In the genomic region with DNA sequence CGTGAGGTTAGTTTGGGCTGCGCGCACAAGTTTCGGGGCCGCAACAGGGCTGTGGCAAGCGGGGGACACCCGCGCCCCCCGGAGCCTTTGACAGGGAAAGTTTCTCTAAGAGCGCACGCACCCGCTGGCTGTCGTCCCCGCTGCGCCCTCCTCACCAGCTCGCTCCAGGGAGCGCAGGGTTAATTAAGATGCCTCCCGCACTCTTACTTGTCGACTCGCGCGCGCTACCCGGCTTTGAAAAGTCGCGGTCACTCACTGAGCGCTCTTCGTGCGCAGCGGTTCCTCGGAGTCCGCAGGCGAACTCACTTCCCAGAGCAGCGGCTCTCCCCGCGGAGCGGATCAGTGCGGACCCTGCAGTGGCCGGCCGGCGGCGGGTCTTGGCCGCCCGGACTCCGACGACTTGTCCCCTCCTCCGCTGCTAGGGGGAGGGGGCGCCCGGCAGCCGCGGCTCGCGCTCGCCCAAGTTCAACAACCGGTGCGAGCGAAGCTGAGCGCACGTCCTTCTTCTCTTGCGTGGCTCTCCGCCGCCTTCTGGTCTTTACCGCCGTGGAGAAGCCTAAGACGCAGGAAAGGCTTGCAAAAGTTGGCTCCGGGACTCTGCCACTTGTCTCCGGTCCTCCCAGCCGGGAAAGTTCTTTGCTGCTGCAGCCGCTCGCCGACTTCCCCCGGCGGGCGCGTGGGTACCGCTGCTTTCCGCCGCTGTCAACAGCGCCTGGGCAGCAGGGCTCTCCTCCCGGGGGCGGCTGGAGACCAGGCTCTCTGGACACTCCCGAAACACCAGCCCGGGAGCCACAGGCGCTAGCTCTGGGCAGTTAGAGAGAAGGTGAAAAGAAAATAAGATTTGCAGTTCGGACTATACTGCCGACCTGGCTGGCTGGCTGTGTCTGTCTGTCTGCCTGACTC, we compare ENCODE assay signal across 1 cellular context.
TF ChIP-seq lines count a peak whose summit lies in the region.

No MANE protein-coding gene starts in this region.

TF ChIP-seq in HEK293, 187 proteins besides CTCF, POLR2A, EP300 and RAD21 (continued from another document):
- TF ChIP-seq, protein P1, sequence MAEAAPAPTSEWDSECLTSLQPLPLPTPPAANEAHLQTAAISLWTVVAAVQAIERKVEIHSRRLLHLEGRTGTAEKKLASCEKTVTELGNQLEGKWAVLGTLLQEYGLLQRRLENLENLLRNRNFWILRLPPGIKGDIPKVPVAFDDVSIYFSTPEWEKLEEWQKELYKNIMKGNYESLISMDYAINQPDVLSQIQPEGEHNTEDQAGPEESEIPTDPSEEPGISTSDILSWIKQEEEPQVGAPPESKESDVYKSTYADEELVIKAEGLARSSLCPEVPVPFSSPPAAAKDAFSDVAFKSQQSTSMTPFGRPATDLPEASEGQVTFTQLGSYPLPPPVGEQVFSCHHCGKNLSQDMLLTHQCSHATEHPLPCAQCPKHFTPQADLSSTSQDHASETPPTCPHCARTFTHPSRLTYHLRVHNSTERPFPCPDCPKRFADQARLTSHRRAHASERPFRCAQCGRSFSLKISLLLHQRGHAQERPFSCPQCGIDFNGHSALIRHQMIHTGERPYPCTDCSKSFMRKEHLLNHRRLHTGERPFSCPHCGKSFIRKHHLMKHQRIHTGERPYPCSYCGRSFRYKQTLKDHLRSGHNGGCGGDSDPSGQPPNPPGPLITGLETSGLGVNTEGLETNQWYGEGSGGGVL (tag by site-specific recombination; IDR thresholded peaks at IDR 0.05): no peak
- TF ChIP-seq ZNF626 (tag by site-specific recombination; IDR thresholded peaks at IDR 0.05) (no peak), ZSCAN23 (tag by site-specific recombination; IDR thresholded peaks at IDR 0.05) (no peak), ZBTB8A (tag by site-specific recombination; IDR thresholded peaks at IDR 0.05) (no peak), ZNF211 (tag by site-specific recombination; IDR thresholded peaks at IDR 0.05; ENCODE audit: low read depth) (no peak), ZNF792 (tag by site-specific recombination; IDR thresholded peaks at IDR 0.05) (no peak), EGR2 (tag by site-specific recombination; IDR thresholded peaks at IDR 0.05; ENCODE audit: low read depth) (peak; percentile 5; the same call in 1 of the 2 replicates), ZNF223 (tag by site-specific recombination; IDR thresholded peaks at IDR 0.05) (no peak), ZNF768 (tag by site-specific recombination; IDR thresholded peaks at IDR 0.05) (peak; percentile 49; the same call in 1 of the 2 replicates), ZNF266 (tag by site-specific recombination; IDR thresholded peaks at IDR 0.05; ENCODE audit: low read depth) (no peak)
- TF ChIP-seq, protein P2, sequence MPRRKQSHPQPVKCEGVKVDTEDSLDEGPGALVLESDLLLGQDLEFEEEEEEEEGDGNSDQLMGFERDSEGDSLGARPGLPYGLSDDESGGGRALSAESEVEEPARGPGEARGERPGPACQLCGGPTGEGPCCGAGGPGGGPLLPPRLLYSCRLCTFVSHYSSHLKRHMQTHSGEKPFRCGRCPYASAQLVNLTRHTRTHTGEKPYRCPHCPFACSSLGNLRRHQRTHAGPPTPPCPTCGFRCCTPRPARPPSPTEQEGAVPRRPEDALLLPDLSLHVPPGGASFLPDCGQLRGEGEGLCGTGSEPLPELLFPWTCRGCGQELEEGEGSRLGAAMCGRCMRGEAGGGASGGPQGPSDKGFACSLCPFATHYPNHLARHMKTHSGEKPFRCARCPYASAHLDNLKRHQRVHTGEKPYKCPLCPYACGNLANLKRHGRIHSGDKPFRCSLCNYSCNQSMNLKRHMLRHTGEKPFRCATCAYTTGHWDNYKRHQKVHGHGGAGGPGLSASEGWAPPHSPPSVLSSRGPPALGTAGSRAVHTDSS (tag by site-specific recombination; IDR thresholded peaks at IDR 0.05): no peak
- TF ChIP-seq, protein P3, sequence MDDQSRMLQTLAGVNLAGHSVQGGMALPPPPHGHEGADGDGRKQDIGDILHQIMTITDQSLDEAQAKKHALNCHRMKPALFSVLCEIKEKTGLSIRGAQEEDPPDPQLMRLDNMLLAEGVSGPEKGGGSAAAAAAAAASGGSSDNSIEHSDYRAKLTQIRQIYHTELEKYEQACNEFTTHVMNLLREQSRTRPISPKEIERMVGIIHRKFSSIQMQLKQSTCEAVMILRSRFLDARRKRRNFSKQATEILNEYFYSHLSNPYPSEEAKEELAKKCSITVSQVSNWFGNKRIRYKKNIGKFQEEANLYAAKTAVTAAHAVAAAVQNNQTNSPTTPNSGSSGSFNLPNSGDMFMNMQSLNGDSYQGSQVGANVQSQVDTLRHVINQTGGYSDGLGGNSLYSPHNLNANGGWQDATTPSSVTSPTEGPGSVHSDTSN (CRISPR knock-in tag; IDR thresholded peaks at IDR 0.05): peak; percentile 8; the same call in 1 of the 2 replicates
- TF ChIP-seq, protein P4, sequence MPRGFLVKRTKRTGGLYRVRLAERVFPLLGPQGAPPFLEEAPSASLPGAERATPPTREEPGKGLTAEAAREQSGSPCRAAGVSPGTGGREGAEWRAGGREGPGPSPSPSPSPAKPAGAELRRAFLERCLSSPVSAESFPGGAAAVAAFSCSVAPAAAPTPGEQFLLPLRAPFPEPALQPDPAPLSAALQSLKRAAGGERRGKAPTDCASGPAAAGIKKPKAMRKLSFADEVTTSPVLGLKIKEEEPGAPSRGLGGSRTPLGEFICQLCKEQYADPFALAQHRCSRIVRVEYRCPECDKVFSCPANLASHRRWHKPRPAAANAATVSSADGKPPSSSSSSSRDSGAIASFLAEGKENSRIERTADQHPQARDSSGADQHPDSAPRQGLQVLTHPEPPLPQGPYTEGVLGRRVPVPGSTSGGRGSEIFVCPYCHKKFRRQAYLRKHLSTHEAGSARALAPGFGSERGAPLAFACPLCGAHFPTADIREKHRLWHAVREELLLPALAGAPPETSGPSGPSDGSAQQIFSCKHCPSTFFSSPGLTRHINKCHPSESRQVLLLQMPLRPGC (tag by site-specific recombination; IDR thresholded peaks at IDR 0.05): peak; percentile 51; the same call in 1 of the 2 replicates
- TF ChIP-seq, protein P5, sequence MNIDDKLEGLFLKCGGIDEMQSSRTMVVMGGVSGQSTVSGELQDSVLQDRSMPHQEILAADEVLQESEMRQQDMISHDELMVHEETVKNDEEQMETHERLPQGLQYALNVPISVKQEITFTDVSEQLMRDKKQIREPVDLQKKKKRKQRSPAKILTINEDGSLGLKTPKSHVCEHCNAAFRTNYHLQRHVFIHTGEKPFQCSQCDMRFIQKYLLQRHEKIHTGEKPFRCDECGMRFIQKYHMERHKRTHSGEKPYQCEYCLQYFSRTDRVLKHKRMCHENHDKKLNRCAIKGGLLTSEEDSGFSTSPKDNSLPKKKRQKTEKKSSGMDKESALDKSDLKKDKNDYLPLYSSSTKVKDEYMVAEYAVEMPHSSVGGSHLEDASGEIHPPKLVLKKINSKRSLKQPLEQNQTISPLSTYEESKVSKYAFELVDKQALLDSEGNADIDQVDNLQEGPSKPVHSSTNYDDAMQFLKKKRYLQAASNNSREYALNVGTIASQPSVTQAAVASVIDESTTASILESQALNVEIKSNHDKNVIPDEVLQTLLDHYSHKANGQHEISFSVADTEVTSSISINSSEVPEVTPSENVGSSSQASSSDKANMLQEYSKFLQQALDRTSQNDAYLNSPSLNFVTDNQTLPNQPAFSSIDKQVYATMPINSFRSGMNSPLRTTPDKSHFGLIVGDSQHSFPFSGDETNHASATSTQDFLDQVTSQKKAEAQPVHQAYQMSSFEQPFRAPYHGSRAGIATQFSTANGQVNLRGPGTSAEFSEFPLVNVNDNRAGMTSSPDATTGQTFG (tag by site-specific recombination; IDR thresholded peaks at IDR 0.05; ENCODE audit: borderline replicate concordance): no peak
